ENCODE assay signal across 10 cellular contexts in the genomic region with DNA sequence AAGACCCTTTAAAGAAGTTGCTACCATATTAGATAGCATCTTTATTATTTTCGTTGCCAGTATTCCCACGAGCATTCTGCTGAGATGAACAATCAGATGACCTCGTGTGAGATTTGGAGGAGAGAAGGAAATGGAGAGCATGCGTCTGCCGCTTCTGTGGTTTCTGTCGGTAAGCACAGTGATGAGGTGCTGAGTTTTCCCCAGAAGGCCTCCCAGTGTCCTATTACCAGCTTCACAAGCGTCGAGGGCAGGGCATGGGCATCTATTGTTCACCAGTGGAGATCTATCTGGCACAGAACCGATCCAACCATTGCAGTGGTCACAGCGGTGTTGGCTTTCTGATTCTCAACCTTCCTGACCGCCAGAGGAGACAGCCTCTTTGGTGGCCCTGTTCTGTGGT. TPM values are rescaled to one million over a fixed set of nuclear protein-coding genes. Genes with fewer than 3 reads are reported as not detected.
DNase-seq lines count a peak whose midpoint lies in the region; TF ChIP-seq lines count a peak whose summit lies in the region.
"Had no signal": no experiment of that assay in that cellular context is flagged by ENCODE, and none has a peak within 500 bp of the region (broad histone marks: within the 10 kb centered on the region; RNA-seq: fewer than 3 reads in every experiment).

No MANE protein-coding gene starts in this region.

- H3K4me1 ChIP-seq in GM23248 (ENCODE audit: insufficient read depth) (peaks cover 47% of the 10 kb centered on the region), mucosa of rectum (ENCODE audit: control insufficient read depth in 2 of 2, insufficient read depth in 2 of 2, low read length in 2 of 2) (peaks cover 0 to 3% of the 10 kb centered on the region in 2 donors)

- H3K27me3 ChIP-seq in AG04450 (ENCODE audit: control insufficient read depth, insufficient read depth, low read length) (no peaks in the 10 kb centered on the region), GM23248 (replicated peaks; ENCODE audit: insufficient read depth) (no peaks in the 10 kb centered on the region), SU-DHL-6 (ENCODE audit: low read length) (no peaks in the 10 kb centered on the region), mucosa of rectum (ENCODE audit: control insufficient read depth in 2 of 2, insufficient read depth in 2 of 2, low read length in 2 of 2) (no peaks in the 10 kb centered on the region)

- H4K20me1 ChIP-seq in GM23248 (ENCODE audit: insufficient read depth), result no peaks in the 10 kb centered on the region
- no peaks in the 10 kb centered on the region for H4K20me1 ChIP-seq in SU-DHL-6 (ENCODE audit: low read depth, low read length)

- POLR2A ChIA-PET in AG04450 (lab: Yijun Ruan, JAX), result no interaction called here

- CTCF ChIA-PET in AG04450 (lab: Charles Lee), result no interaction called here

- TF ChIP-seq CTCF in AG04450 (IDR thresholded peaks at IDR 0.05; ENCODE audit: low read depth, low read length) (no peak), SU-DHL-6 (IDR thresholded peaks at IDR 0.05; ENCODE audit: insufficient read depth, low read length, poor library complexity, severe bottlenecking) (no peak)

- WGBS in GM23248 (ENCODE audit: low coverage in 1 of 2, low lambda C conversion rate in 2 of 2, missing lambda C conversion rate in 2 of 2), 2 experiments, result 49 to 56% methylated on average over 11 of the region's 11 CpGs

- H2AFZ ChIP-seq in GM23248 (no peak overlapping the region), SU-DHL-6 (ENCODE audit: low read depth, low read length, severe bottlenecking) (no peak overlapping the region)
- H2AFZ ChIP-seq: PC-9 had no signal

- H3K27ac ChIP-seq in AG04450 (ENCODE audit: low read depth, low read length) (peak overlapping the region; percentile 32), GM23248 (peak overlapping the region; percentile 60), SU-DHL-6 (ENCODE audit: low read depth, low read length) (peak overlapping the region; percentile 76; the same call in 1 of the 2 replicates), mucosa of rectum (ENCODE audit: low read depth in 2 of 2, low read length in 2 of 2) (peak overlapping the region; percentile 30 to 67)
- H3K27ac ChIP-seq: PC-9 had no signal

- no peak overlapping the region for H3K4me3 ChIP-seq in AG04450 (ENCODE audit: low read depth, low read length)
- no peak overlapping the region for H3K4me3 ChIP-seq in GM23248
- no peak overlapping the region for H3K4me3 ChIP-seq in SU-DHL-6 (ENCODE audit: insufficient read depth, low read length, poor library complexity, severe bottlenecking)
- H3K4me3 ChIP-seq in mucosa of rectum (ENCODE audit: low read length in 2 of 2), result no peak overlapping the region
- H3K4me3 ChIP-seq: PC-9 had no signal

- H3K9me3 ChIP-seq in AG04450 (ENCODE audit: control insufficient read depth, insufficient read depth, low read length) (no peaks in the 10 kb centered on the region; the same call in 1 of the 2 replicates), GM23248 (ENCODE audit: low read depth) (no peaks in the 10 kb centered on the region), SU-DHL-6 (ENCODE audit: insufficient read depth, low read length) (no peaks in the 10 kb centered on the region), mucosa of rectum (ENCODE audit: control insufficient read depth in 2 of 2, low read length in 2 of 2) (no peaks in the 10 kb centered on the region)

- H3K79me2 ChIP-seq in GM23248 (ENCODE audit: insufficient read depth), result peaks cover 61% of the 10 kb centered on the region
- no peaks in the 10 kb centered on the region for H3K79me2 ChIP-seq in SU-DHL-6 (ENCODE audit: insufficient read depth, low read length)

- DNase-seq in AG04450 (ENCODE audit: low read depth, low spot score) (no peak), GM23248 (peak; percentile 38), DMS114 treated with DMSO at 0.1 percent for 48 hours (lab: John Stamatoyannopoulos, UW; ENCODE audit: unreplicated experiment) (no peak), globus pallidus (ENCODE audit: low spot score) (no peak)
- no peak for DNase-seq in stimulated activated CD8-positive, alpha-beta memory T cell treated with anti-CD3 and anti-CD28 coated beads, Interleukin-4, amount 100 ng/mL, for 48 hours
- DNase-seq in activated naive CD4-positive, alpha-beta T cell (lab: John Stamatoyannopoulos, UW), result no peak
- DNase-seq: DMS53, PC-9 had no signal

- H3K4me2 ChIP-seq in GM23248 (ENCODE audit: unreplicated experiment) (no peak overlapping the region), SU-DHL-6 (ENCODE audit: low read depth, low read length, poor library complexity, severe bottlenecking) (no peak overlapping the region)
- H3K4me2 ChIP-seq: PC-9 had no signal

- H3K36me3 ChIP-seq in GM23248 (ENCODE audit: low read depth) (peaks cover 44% of the 10 kb centered on the region), SU-DHL-6 (ENCODE audit: low read length) (peaks cover 8% of the 10 kb centered on the region; the same call in 1 of the 2 replicates), mucosa of rectum (ENCODE audit: control insufficient read depth in 2 of 2, insufficient read depth in 2 of 2, low read length in 2 of 2) (peaks cover 52 to 59% of the 10 kb centered on the region in 2 donors)

- in situ Hi-C loops in GM23248 (cut with MboI), result no loop called here

- no peak overlapping the region; the same call in 1 of the 2 replicates for H3K9ac ChIP-seq in GM23248
- H3K9ac ChIP-seq in SU-DHL-6 (ENCODE audit: low read length), result no peak overlapping the region
- no peak overlapping the region for H3K9ac ChIP-seq in mucosa of rectum (ENCODE audit: low read depth in 1 of 2, low read length in 2 of 2)

- H3F3A ChIP-seq in GM23248 (ENCODE audit: insufficient read depth), result peaks cover 46% of the 10 kb centered on the region
- peaks cover 9% of the 10 kb centered on the region; the same call in 1 of the 2 replicates for H3F3A ChIP-seq in SU-DHL-6 (ENCODE audit: insufficient read depth)

- H3K9me2 ChIP-seq in GM23248 (ENCODE audit: insufficient read depth) (no peaks in the 10 kb centered on the region), SU-DHL-6 (replicated peaks; ENCODE audit: insufficient read depth, low read length) (no peaks in the 10 kb centered on the region)

RNA-seq across cellular contexts. Expression of gene TRAF3IP2, which starts 29.4 kb away (rescaled TPM):
- polyA plus RNA-seq in AG04450 (2011; rRNA removed) (17.2 and 21.6 TPM in 2 replicates), GM23248 (2016; fragmentation: Nextera tagmentation; extraction: Ambion mirVana) (38.7 and 40.7 TPM in 2 replicates)
- polyA minus RNA-seq in AG04450 (2011; rRNA and poly(A)+ RNA removed), result 19.8 and 21.4 TPM in 2 replicates
- 28.7 and 40.2 TPM in 2 replicates for total RNA-seq in GM23248 (2014; rRNA removed; shearing (Covaris generic))
